Comparison of ENCODE assay signal across 18 cellular contexts in genomic region chr4:151957163-151957562, GRCh38.
DNase-seq lines count a peak whose midpoint lies in the region; ATAC-seq and TF ChIP-seq lines count a peak whose summit lies in the region.
"Had no signal": no experiment of that assay in that cellular context is flagged by ENCODE, and none has a peak within 500 bp of the region (broad histone marks: within the 10 kb centered on the region; RNA-seq: fewer than 3 reads in every experiment).

No MANE protein-coding gene starts in this region.

- no peaks in the 10 kb centered on the region for H3K79me2 ChIP-seq in DND-41 (ENCODE audit: insufficient read depth, low read length)

- H3K9me3 Mint-ChIP-seq in neural crest cell, result peaks cover 3% of the 10 kb centered on the region
- H3K9me3 Mint-ChIP-seq: activated naive CD4-positive, alpha-beta T cell treated with anti-CD3 and anti-CD28 coated beads for 36 hours had no signal

- H2AFZ ChIP-seq in DND-41 (ENCODE audit: low read depth, low read length), result peak overlapping the region; percentile 45; the same call in 1 of the 2 replicates

- peaks cover 3% of the 10 kb centered on the region for H3K27me3 Mint-ChIP-seq in neural crest cell (ENCODE audit: low read depth)

- no peaks in the 10 kb centered on the region for H3K27me3 ChIP-seq in DND-41 (ENCODE audit: insufficient read depth, low read length, poor library complexity)
- H3K27me3 ChIP-seq in suprapubic skin, result no peaks in the 10 kb centered on the region
- H3K27me3 ChIP-seq: thyroid gland had no signal

- H3K36me3 Mint-ChIP-seq in neural crest cell (ENCODE audit: low read depth), result no peaks in the 10 kb centered on the region

- 70% methylated on average over 5 of the region's 5 CpGs for WGBS in suprapubic skin

- ATAC-seq in DND-41 (ENCODE audit: insufficient read depth, low read depth), result no peak
- ATAC-seq in left cardiac atrium, result peak; percentile 40 to 49
- no peak for ATAC-seq in GM19397 (IDR thresholded peaks at IDR 0.05; ENCODE audit: unreplicated experiment)
- ATAC-seq: T-helper 17 cell had no signal

- no peak overlapping the region for H3K4me3 ChIP-seq in DND-41 (ENCODE audit: low read depth in 1 of 2, low read length in 2 of 2)
- no peak overlapping the region for H3K4me3 ChIP-seq in suprapubic skin
- H3K4me3 ChIP-seq: thyroid gland had no signal

- no peak for TF ChIP-seq POLR2A in suprapubic skin (IDR thresholded peaks at IDR 0.05)

- peaks cover 17% of the 10 kb centered on the region for H3K4me1 Mint-ChIP-seq in neural crest cell

- no peak overlapping the region for H3K9ac ChIP-seq in DND-41 (ENCODE audit: low read depth, low read length)

- DNase-seq in DND-41 (no peak), RPMI7951 (ENCODE audit: low read depth) (peak; percentile 28), left cardiac atrium (no peak), neural crest cell (ENCODE audit: low read depth, low spot score) (peak; percentile 6), suprapubic skin (ENCODE audit: low spot score in 2 of 2) (no peak), NCI-H345 treated with DMSO at 0.1 percent for 48 hours (lab: John Stamatoyannopoulos, UW; ENCODE audit: unreplicated experiment) (no peak)
- DNase-seq in stimulated activated CD4-positive, alpha-beta T cell treated with anti-CD3 and anti-CD28 coated beads, Interleukin-4, amount 100 ng/mL, for 4 hours, result no peak
- DNase-seq: activated CD4-positive, CD25-positive, alpha-beta regulatory T cell treated with anti-CD3 and anti-CD28 coated beads, Interleukin-2, amount 50 U/mL, for 72 hours; activated CD8-positive, alpha-beta memory T cell treated with anti-CD3 and anti-CD28 coated beads, Interleukin-2, amount 50 U/mL, for 4 hours; activated naive CD4-positive, alpha-beta T cell treated with anti-CD3 and anti-CD28 coated beads for 36 hours; caudate nucleus; kidney; NCI-H187 treated with DMSO at 0.1 percent for 48 hours; NCI-H69; SHP77; T-helper 17 cell; thyroid gland had no signal

- no peaks in the 10 kb centered on the region for H3K4me1 ChIP-seq in DND-41 (ENCODE audit: insufficient read depth, low read length)
- peaks cover 19% of the 10 kb centered on the region for H3K4me1 ChIP-seq in suprapubic skin
- H3K4me1 ChIP-seq: thyroid gland had no signal

- H3K4me3 Mint-ChIP-seq in neural crest cell, result no peak overlapping the region
- H3K4me3 Mint-ChIP-seq: activated naive CD4-positive, alpha-beta T cell treated with anti-CD3 and anti-CD28 coated beads for 36 hours; T-helper 17 cell had no signal

- H3K36me3 ChIP-seq in DND-41 (ENCODE audit: insufficient read depth, low read length) (no peaks in the 10 kb centered on the region), suprapubic skin (no peaks in the 10 kb centered on the region)
- H3K36me3 ChIP-seq: thyroid gland had no signal

- intact Hi-C loops in left cardiac atrium (cut with DNase I), result loop anchor here in 1 of 2 donors (5.0 kb wide), 1 partner anchor 150 kb away; no protein-coding TSS in a partner anchor

- H3K27ac ChIP-seq in DND-41 (ENCODE audit: low read length) (no peak overlapping the region), suprapubic skin (no peak overlapping the region)
- H3K27ac ChIP-seq: thyroid gland had no signal

- no peaks in the 10 kb centered on the region for H3K9me3 ChIP-seq in DND-41 (ENCODE audit: insufficient read depth, low read length, severe bottlenecking)
- H3K9me3 ChIP-seq in suprapubic skin, result no peaks in the 10 kb centered on the region
- H3K9me3 ChIP-seq: thyroid gland had no signal

- TF ChIP-seq CTCF in DND-41 (IDR thresholded peaks at IDR 0.05; ENCODE audit: borderline replicate concordance, extremely low read depth, low read length, poor library complexity, severe bottlenecking) (no peak), neural crest cell (conservative IDR thresholded peaks at IDR 0.05) (peak; percentile 25), suprapubic skin (IDR thresholded peaks at IDR 0.05) (no peak)

- H3K27ac Mint-ChIP-seq in neural crest cell (ENCODE audit: unreplicated experiment), result no peak overlapping the region
- H3K27ac Mint-ChIP-seq: activated naive CD4-positive, alpha-beta T cell treated with anti-CD3 and anti-CD28 coated beads for 36 hours; T-helper 17 cell had no signal

- no peak for TF ChIP-seq EP300 in suprapubic skin (IDR thresholded peaks at IDR 0.05)

- no peaks in the 10 kb centered on the region for H4K20me1 ChIP-seq in DND-41 (ENCODE audit: insufficient read depth, low read length)

- no peak overlapping the region for H3K4me2 ChIP-seq in DND-41 (ENCODE audit: insufficient read depth, low read length)

Comparison
In these comparisons a context has a peak if more than half of its experiments do, and no peak if none do; other contexts are left out.
1. ATAC-seq: peak in left cardiac atrium (2 of 2); none in DND-41 (single experiment) and GM19397 (single experiment).
2. DNase-seq: peak in RPMI7951 (single experiment) and neural crest cell (single experiment); none in DND-41 (single experiment), left cardiac atrium (single experiment), stimulated activated CD4-positive, alpha-beta T cell treated with anti-CD3 and anti-CD28 coated beads, Interleukin-4, amount 100 ng/mL, for 4 hours (0 of 2), suprapubic skin (0 of 2) and NCI-H345 treated with DMSO at 0.1 percent for 48 hours (single experiment).